12 cellular contexts compared by ENCODE assay signal in genomic region chr10:58972576-58973234, GRCh38.
"Had no signal": no experiment of that assay in that cellular context is flagged by ENCODE, and none has a peak within 500 bp of the region (broad histone marks: within the 10 kb centered on the region; RNA-seq: fewer than 3 reads in every experiment).

No MANE protein-coding gene starts in this region.

- H3K9me3 Mint-ChIP-seq: activated CD4-positive, alpha-beta T cell treated with anti-CD3 and anti-CD28 coated beads, Interleukin-2, amount 10 ng/mL, durations not matched to agents 7 days and 5 days; dendritic cell treated with granulocyte-macrophage colony-stimulating factor and Interleukin-4, amounts not matched to agents 40 ng/mL and 50 ng/mL, for 4 days; endodermal cell; mesothelial cell of epicardium had no signal

- H3K36me3 ChIP-seq: adrenal gland, tibial artery had no signal

- DNase-seq: activated CD4-positive, alpha-beta T cell treated with anti-CD3 and anti-CD28 coated beads, Interleukin-2, amount 10 ng/mL, durations not matched to agents 7 days and 5 days; activated CD4-positive, CD25-positive, alpha-beta regulatory T cell; activated naive CD4-positive, alpha-beta T cell treated with anti-CD3 and anti-CD28 coated beads, Interleukin-2, amount 50 U/mL, for 16 hours; activated T-cell treated with anti-CD3 and anti-CD28 coated beads, Interleukin-2, amount 50 U/mL, for 1 hour; endodermal cell; erythroblast; kidney glomerular epithelial cell; small intestine; tibial artery had no signal

- H3K27me3 ChIP-seq: adrenal gland, tibial artery had no signal

- H3K4me3 Mint-ChIP-seq: activated CD4-positive, alpha-beta T cell treated with anti-CD3 and anti-CD28 coated beads, Interleukin-2, amount 10 ng/mL, durations not matched to agents 7 days and 5 days; dendritic cell treated with granulocyte-macrophage colony-stimulating factor and Interleukin-4, amounts not matched to agents 40 ng/mL and 50 ng/mL, for 4 days; endodermal cell; mesothelial cell of epicardium had no signal

- H3K4me3 ChIP-seq: adrenal gland, tibial artery had no signal

- H3K4me1 Mint-ChIP-seq: activated CD4-positive, alpha-beta T cell treated with anti-CD3 and anti-CD28 coated beads, Interleukin-2, amount 10 ng/mL, durations not matched to agents 7 days and 5 days had no signal

- H3K27ac ChIP-seq: adrenal gland, tibial artery had no signal

- FAIRE-seq: small intestine had no signal

- H3K36me3 Mint-ChIP-seq: mesothelial cell of epicardium had no signal

- H3K27ac Mint-ChIP-seq: activated CD4-positive, alpha-beta T cell treated with anti-CD3 and anti-CD28 coated beads, Interleukin-2, amount 10 ng/mL, durations not matched to agents 7 days and 5 days; dendritic cell treated with granulocyte-macrophage colony-stimulating factor and Interleukin-4, amounts not matched to agents 40 ng/mL and 50 ng/mL, for 4 days; endodermal cell; mesothelial cell of epicardium had no signal

- H3K9me3 ChIP-seq: adrenal gland, tibial artery had no signal
